Comparison of ENCODE assay signal across 17 cellular contexts in the genomic region with DNA sequence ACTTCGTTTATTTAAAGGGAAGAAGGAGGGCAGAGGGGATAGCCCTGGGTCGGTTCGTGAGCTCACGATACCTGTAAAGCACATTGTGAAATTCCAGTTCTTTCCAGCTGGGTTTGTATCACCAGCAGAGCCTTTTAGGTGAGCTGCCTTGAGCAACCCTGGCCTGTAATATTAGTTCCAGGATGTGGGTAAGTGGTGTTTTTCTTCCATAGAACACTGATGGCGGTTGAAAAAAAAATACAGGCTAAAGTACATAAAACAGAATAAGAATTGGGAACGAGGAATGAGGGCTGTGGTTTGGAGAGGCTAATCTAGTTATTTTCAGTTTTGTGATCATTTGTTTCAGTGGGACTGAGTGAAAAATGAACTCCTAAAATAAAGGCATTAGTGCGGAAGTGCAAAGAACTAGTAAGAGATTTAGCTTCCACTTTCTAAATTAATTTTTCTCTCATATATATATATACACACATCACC. TPM values are rescaled to one million over a fixed set of nuclear protein-coding genes. Genes with fewer than 3 reads are reported as not detected.
DNase-seq lines count a peak whose midpoint lies in the region; ATAC-seq and TF ChIP-seq lines count a peak whose summit lies in the region.
"Had no signal": no experiment of that assay in that cellular context is flagged by ENCODE, and none has a peak within 500 bp of the region (broad histone marks: within the 10 kb centered on the region; RNA-seq: fewer than 3 reads in every experiment).

No MANE protein-coding gene starts in this region.

- peaks cover 4% of the 10 kb centered on the region for H3K36me3 Mint-ChIP-seq in central memory CD8-positive, alpha-beta T cell (ENCODE audit: insufficient read depth)
- H3K36me3 Mint-ChIP-seq in nephron progenitor cell (ENCODE audit: low read depth), result peaks cover 5% of the 10 kb centered on the region

- H3K36me3 ChIP-seq in SK-N-SH (replicated peaks in 1 of 2; ENCODE audit: control insufficient read depth in 1 of 2, insufficient read depth in 2 of 2, low read length in 1 of 2), result no peaks in the 10 kb centered on the region
- H3K36me3 ChIP-seq: ascending aorta, Peyer's patch, suprapubic skin had no signal

- no peak overlapping the region for H3K9ac ChIP-seq in SK-N-SH

- no peaks in the 10 kb centered on the region for H3K9me2 ChIP-seq in SK-N-SH

- DNase-seq in SK-N-SH, result no peak
- peak; percentile 18 for DNase-seq in M059J (ENCODE audit: low read depth)
- no peak for DNase-seq in central memory CD8-positive, alpha-beta T cell (ENCODE audit: low spot score in 2 of 2)
- no peak for DNase-seq in nephron progenitor cell
- no peak for DNase-seq in NCI-H1417 treated with DMSO at 0.1 percent for 48 hours (lab: John Stamatoyannopoulos, UW)
- DNase-seq in SHP77 (lab: John Stamatoyannopoulos, UW), result no peak
- DNase-seq: activated CD4-positive, alpha-beta T cell treated with anti-CD3 and anti-CD28 coated beads, Interleukin-2, amount 50 U/mL, for 4 hours; effector CD8-positive, alpha-beta T cell; NCI-H1436 treated with DMSO at 0.1 percent for 48 hours; NCI-H510A; Peyer's patch had no signal

- TF ChIP-seq CTCF in SK-N-SH (IDR thresholded peaks at IDR 0.05) (no peak), nephron progenitor cell (IDR thresholded peaks at IDR 0.05) (no peak)

- ATAC-seq in SK-N-SH treated with all-trans-retinoic acid at 6 μM for 48 hours (no peak; the same call in 2 of the 3 replicates), HG03520 (IDR thresholded peaks at IDR 0.05; ENCODE audit: unreplicated experiment) (no peak)
- ATAC-seq in central memory CD8-positive, alpha-beta T cell (replicated peaks; ENCODE audit: extremely low read depth, poor library complexity, severe bottlenecking), result no peak
- ATAC-seq: A549 had no signal

- H3K9me3 Mint-ChIP-seq in central memory CD8-positive, alpha-beta T cell, result no peaks in the 10 kb centered on the region
- H3K9me3 Mint-ChIP-seq in nephron progenitor cell, result no peaks in the 10 kb centered on the region

- peak overlapping the region; percentile 63 for H3K4me2 ChIP-seq in SK-N-SH
- H3K4me2 ChIP-seq: A549 had no signal

- TF ChIP-seq RAD21 in SK-N-SH (IDR thresholded peaks at IDR 0.05; ENCODE audit: low read length), result no peak

- H3K79me2 ChIP-seq in SK-N-SH (ENCODE audit: insufficient read depth), result no peaks in the 10 kb centered on the region; the same call in 1 of the 2 replicates

- H3K27ac ChIP-seq in SK-N-SH (ENCODE audit: low read depth in 2 of 2, low read length in 1 of 2), result no peak overlapping the region
- H3K27ac ChIP-seq: A549, ascending aorta, suprapubic skin had no signal

- H3K4me3 ChIP-seq in SK-N-SH (ENCODE audit: low read depth in 2 of 2, low read length in 1 of 2), result no peak overlapping the region
- H3K4me3 ChIP-seq: A549, ascending aorta, Peyer's patch, suprapubic skin had no signal

- CTCF ChIA-PET in SK-N-SH (lab: Yijun Ruan, JAX), result interaction anchor here (0.5 to 1.2 kb wide), 3 partner anchors 19 to 1292 kb away, joined by 3 to 7 read pairs (median 3); no protein-coding TSS in a partner anchor

- 26% methylated on average over 7 of the region's 7 CpGs for WGBS in SK-N-SH (ENCODE audit: low lambda C conversion rate)

- H4K20me1 ChIP-seq in SK-N-SH (ENCODE audit: insufficient read depth), result no peaks in the 10 kb centered on the region

- H3K27ac Mint-ChIP-seq in central memory CD8-positive, alpha-beta T cell (ENCODE audit: low read depth), result no peak overlapping the region
- H3K27ac Mint-ChIP-seq in nephron progenitor cell, result peak overlapping the region; percentile 60
- H3K27ac Mint-ChIP-seq: IgD-negative memory B cell had no signal

- no peaks in the 10 kb centered on the region for H3K9me3 ChIP-seq in SK-N-SH
- H3K9me3 ChIP-seq: A549, ascending aorta, Peyer's patch, suprapubic skin had no signal

- POLR2A ChIA-PET in SK-N-SH (lab: Yijun Ruan, JAX), result no interaction called here

- peaks cover 50% of the 10 kb centered on the region for H3K4me1 Mint-ChIP-seq in central memory CD8-positive, alpha-beta T cell
- peaks cover 96% of the 10 kb centered on the region for H3K4me1 Mint-ChIP-seq in nephron progenitor cell

- peaks cover 7% of the 10 kb centered on the region; the same call in 1 of the 2 replicates for H3K27me3 ChIP-seq in SK-N-SH (ENCODE audit: insufficient read depth)
- H3K27me3 ChIP-seq: ascending aorta, Peyer's patch had no signal

- TF ChIP-seq EP300 in SK-N-SH (IDR thresholded peaks at IDR 0.05; ENCODE audit: borderline replicate concordance in 1 of 2, low read depth in 1 of 2, low read length in 1 of 2), result no peak

- H3K27me3 Mint-ChIP-seq in central memory CD8-positive, alpha-beta T cell, result no peaks in the 10 kb centered on the region
- no peaks in the 10 kb centered on the region for H3K27me3 Mint-ChIP-seq in nephron progenitor cell (ENCODE audit: low read depth, poor library complexity)

- peak overlapping the region; percentile 9; the same call in 1 of the 2 replicates for H2AFZ ChIP-seq in SK-N-SH (ENCODE audit: low read depth)

- H3K4me3 Mint-ChIP-seq in central memory CD8-positive, alpha-beta T cell, result peak overlapping the region; percentile 3
- peak overlapping the region; percentile 52 for H3K4me3 Mint-ChIP-seq in nephron progenitor cell
- H3K4me3 Mint-ChIP-seq: IgD-negative memory B cell had no signal

- no peaks in the 10 kb centered on the region for H3K4me1 ChIP-seq in SK-N-SH (ENCODE audit: control insufficient read depth in 1 of 2, insufficient read depth in 2 of 2, low read depth in 1 of 2, low read length in 1 of 2)
- H3K4me1 ChIP-seq: ascending aorta, Peyer's patch, suprapubic skin had no signal

- H3F3A ChIP-seq in SK-N-SH (replicated peaks; ENCODE audit: insufficient read depth), result no peaks in the 10 kb centered on the region

TF ChIP-seq in SK-N-SH, 30 proteins besides CTCF, POLR2A, EP300 and RAD21:
- TF ChIP-seq SIN3A (IDR thresholded peaks at IDR 0.05; ENCODE audit: borderline replicate concordance, low read depth, low read length) (no peak), TAF1 (IDR thresholded peaks at IDR 0.05; ENCODE audit: borderline replicate concordance, low read depth, low read length) (no peak), FOXJ3 (CRISPR knock-in tag; IDR thresholded peaks at IDR 0.05) (no peak), FOSL2 (IDR thresholded peaks at IDR 0.05; ENCODE audit: borderline replicate concordance, low read depth) (no peak), CHD2 (IDR thresholded peaks at IDR 0.05; ENCODE audit: low read length, partially characterized antibody) (no peak), GABPA (IDR thresholded peaks at IDR 0.05; ENCODE audit: low read depth) (no peak), POLR2AphosphoS5 (IDR thresholded peaks at IDR 0.05; ENCODE audit: low read depth, low read length) (no peak), NFIC (IDR thresholded peaks at IDR 0.05; ENCODE audit: borderline replicate concordance) (no peak), ELF1 (IDR thresholded peaks at IDR 0.05) (no peak), MXI1 (IDR thresholded peaks at IDR 0.05; ENCODE audit: low read depth, low read length) (no peak), TCF12 (IDR thresholded peaks at IDR 0.05) (no peak), GATA2 (CRISPR knock-in tag; IDR thresholded peaks at IDR 0.05) (no peak), YY1 (IDR thresholded peaks at IDR 0.05; ENCODE audit: low read depth) (no peak), RFX5 (IDR thresholded peaks at IDR 0.05; ENCODE audit: low read length) (no peak)
- TF ChIP-seq, protein P1, sequence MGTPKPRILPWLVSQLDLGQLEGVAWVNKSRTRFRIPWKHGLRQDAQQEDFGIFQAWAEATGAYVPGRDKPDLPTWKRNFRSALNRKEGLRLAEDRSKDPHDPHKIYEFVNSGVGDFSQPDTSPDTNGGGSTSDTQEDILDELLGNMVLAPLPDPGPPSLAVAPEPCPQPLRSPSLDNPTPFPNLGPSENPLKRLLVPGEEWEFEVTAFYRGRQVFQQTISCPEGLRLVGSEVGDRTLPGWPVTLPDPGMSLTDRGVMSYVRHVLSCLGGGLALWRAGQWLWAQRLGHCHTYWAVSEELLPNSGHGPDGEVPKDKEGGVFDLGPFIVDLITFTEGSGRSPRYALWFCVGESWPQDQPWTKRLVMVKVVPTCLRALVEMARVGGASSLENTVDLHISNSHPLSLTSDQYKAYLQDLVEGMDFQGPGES (IDR thresholded peaks at IDR 0.05; ENCODE audit: low read depth, low read length), result no peak

TF ChIP-seq in SK-N-SH treated with all-trans-retinoic acid at 6 μM for 48 hours, 23 proteins besides CTCF, POLR2A, EP300 and RAD21:
- TF ChIP-seq RARB (CRISPR knock-in tag; IDR thresholded peaks at IDR 0.05), result no peak
- no peak for TF ChIP-seq BACH2 (CRISPR knock-in tag; IDR thresholded peaks at IDR 0.05; ENCODE audit: borderline replicate concordance)

RNA-seq across cellular contexts. Expression of a gene that starts 20.6 kb away (rescaled TPM):
- polyA plus RNA-seq in SK-N-SH (2012; rRNA removed), result 0.55 and 0.67 TPM in 2 replicates
- 0.55 and 0.71 TPM in 2 replicates for polyA plus RNA-seq in SK-N-SH (2012; cell fraction: cytosol; rRNA removed)
- 0.76 and 0.85 TPM in 2 replicates for polyA plus RNA-seq in SK-N-SH (2012; cell fraction: nucleus; rRNA removed)
- 3.3 and 8.2 TPM in 2 replicates for total RNA-seq in M059J (2014; rRNA removed; shearing (Covaris generic))
